8 cellular contexts compared by ENCODE assay signal in the genomic region with DNA sequence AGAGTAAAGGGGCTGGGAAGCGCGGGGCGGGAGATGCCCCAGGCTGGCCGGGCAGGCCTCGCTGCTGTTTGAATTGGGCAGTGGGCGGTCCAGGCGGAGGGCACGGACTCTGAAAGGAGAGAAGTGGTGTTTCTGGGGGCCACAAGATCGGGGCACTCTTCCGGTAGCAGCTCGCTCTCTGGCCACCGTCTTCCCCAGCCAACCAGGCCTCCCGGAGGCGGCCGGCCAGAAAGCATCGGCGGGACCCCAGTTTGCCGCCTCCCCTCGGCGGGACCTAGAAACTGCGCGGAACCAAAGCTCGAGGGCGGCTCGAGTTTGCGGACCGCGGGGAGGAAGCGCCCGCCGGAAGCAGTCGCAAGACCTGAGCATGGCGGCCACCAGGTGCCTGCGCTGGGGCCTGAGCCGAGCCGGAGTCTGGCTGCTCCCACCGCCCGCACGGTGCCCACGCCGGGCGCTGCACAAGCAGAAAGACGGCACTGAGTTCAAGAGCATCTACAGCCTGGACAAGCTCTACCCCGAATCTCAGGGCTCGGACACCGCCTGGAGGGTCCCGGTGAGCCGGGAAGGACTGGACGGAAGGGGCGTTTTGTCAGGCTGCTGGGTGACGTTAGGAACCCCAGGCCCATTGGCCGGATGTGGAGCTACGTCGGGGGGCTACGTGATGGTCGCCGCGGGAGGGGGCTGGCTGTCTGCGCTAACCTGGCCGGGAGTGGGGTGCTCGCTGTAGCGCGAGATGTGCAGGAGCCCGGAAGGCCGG. TPM values are rescaled to one million over a fixed set of nuclear protein-coding genes. Genes with fewer than 3 reads are reported as not detected.
DNase-seq lines count a peak whose midpoint lies in the region; ATAC-seq and TF ChIP-seq lines count a peak whose summit lies in the region.

A gene (plus strand): TSS at position 351 of the 757 bp plus-strand sequence. CDS start 17 bp downstream, at position 368.

- TF ChIP-seq CTCF in GM12864 (IDR thresholded peaks at IDR 0.05; ENCODE audit: low read depth, low read length, missing control alignments) (peak; percentile 41), HFFc6 (IDR thresholded peaks at IDR 0.05) (peak; percentile 75), transverse colon (IDR thresholded peaks at IDR 0.05) (peak; percentile 51 to 84 (median 63))

- peaks cover 29% of the 10 kb centered on the region for H3K4me1 Mint-ChIP-seq in HFFc6 (ENCODE audit: low read depth)
- peaks cover 35% of the 10 kb centered on the region for H3K4me1 Mint-ChIP-seq in activated naive CD8-positive, alpha-beta T cell treated with anti-CD3 and anti-CD28 coated beads, Interleukin-2, amount 50 U/mL, for 24 hours

- H3K9me3 Mint-ChIP-seq in HFFc6, result no peaks in the 10 kb centered on the region
- H3K9me3 Mint-ChIP-seq in activated naive CD8-positive, alpha-beta T cell treated with anti-CD3 and anti-CD28 coated beads, Interleukin-2, amount 50 U/mL, for 24 hours, result no peaks in the 10 kb centered on the region

- no peaks in the 10 kb centered on the region for H3K36me3 ChIP-seq in transverse colon

- TF ChIP-seq POLR2A in transverse colon (IDR thresholded peaks at IDR 0.05), result peak; percentile 57

- no peak for TF ChIP-seq EP300 in transverse colon (IDR thresholded peaks at IDR 0.05; ENCODE audit: low read depth)

- peak within 1 kb of the TSS; percentile 88 to 96 (median 94) for H3K27ac ChIP-seq in transverse colon

- 0 to 4% methylated on average over 4 to 43 of the region's 65 CpGs for WGBS in transverse colon (ENCODE audit: low coverage in 1 of 2), 2 donors

- no peaks in the 10 kb centered on the region for H3K9me3 ChIP-seq in transverse colon

- in situ Hi-C loops in transverse colon (cut with MboI; ENCODE audit: low pct_ligation_motif_present in 1 of 4, low pct_unique_long_range_greater_than_20kb in 1 of 4, low sequenced_read_pairs in 3 of 4), result no loop called here

- H3K4me3 ChIP-seq in GM12864 (ENCODE audit: low read depth, low read length), result peak within 1 kb of the TSS; percentile 86
- peak within 1 kb of the TSS; percentile 51 to 86 (median 82) for H3K4me3 ChIP-seq in transverse colon

- H3K4me1 ChIP-seq in transverse colon, result peaks cover 21 to 42% (median 26%) of the 10 kb centered on the region in 4 donors

- DNase-seq in GM12864 (ENCODE audit: low read depth) (peak; percentile 57), HFFc6 (peak; percentile 83), NAMALWA (ENCODE audit: low spot score) (peak; percentile 91), SW 1271 (lab: John Stamatoyannopoulos, UW) (peak; percentile 65 to 81), cardiac septum (ENCODE audit: low spot score) (peak; percentile 91), pons (ENCODE audit: low spot score) (peak; percentile 69), transverse colon (peak; percentile 86)
- DNase-seq in activated naive CD8-positive, alpha-beta T cell treated with anti-CD3 and anti-CD28 coated beads, Interleukin-2, amount 50 U/mL, for 24 hours, result peak; percentile 87

- peak within 1 kb of the TSS; percentile 97 for H3K4me3 Mint-ChIP-seq in HFFc6
- peak within 1 kb of the TSS; percentile 86 for H3K4me3 Mint-ChIP-seq in activated naive CD8-positive, alpha-beta T cell treated with anti-CD3 and anti-CD28 coated beads, Interleukin-2, amount 50 U/mL, for 24 hours

- no peaks in the 10 kb centered on the region; the same call in none of the 2 replicates for H3K27me3 Mint-ChIP-seq in HFFc6 (ENCODE audit: insufficient read depth)
- no peaks in the 10 kb centered on the region for H3K27me3 Mint-ChIP-seq in activated naive CD8-positive, alpha-beta T cell treated with anti-CD3 and anti-CD28 coated beads, Interleukin-2, amount 50 U/mL, for 24 hours

- H3K27ac Mint-ChIP-seq in HFFc6, result peak within 1 kb of the TSS; percentile 97
- H3K27ac Mint-ChIP-seq in activated naive CD8-positive, alpha-beta T cell treated with anti-CD3 and anti-CD28 coated beads, Interleukin-2, amount 50 U/mL, for 24 hours, result peak within 1 kb of the TSS; percentile 88

- H3K27me3 ChIP-seq in transverse colon, result no peaks in the 10 kb centered on the region

- intact Hi-C loops in cardiac septum (cut with DNase I), result loop anchor here (2.0 kb wide), 1 partner anchor 20 kb away; no protein-coding TSS in a partner anchor
- intact Hi-C loops in transverse colon (cut with DNase I; ENCODE audit: low total_unique reads), result loop anchor here (10.0 kb wide), 1 partner anchor 48 kb away; no protein-coding TSS in a partner anchor

- ATAC-seq in activated naive CD8-positive, alpha-beta T cell treated with anti-CD3 and anti-CD28 coated beads, Interleukin-2, amount 50 U/mL, for 24 hours, result peak; percentile 92

- H3K36me3 Mint-ChIP-seq in HFFc6 (ENCODE audit: low read depth), result peaks cover 20% of the 10 kb centered on the region
- H3K36me3 Mint-ChIP-seq in activated naive CD8-positive, alpha-beta T cell treated with anti-CD3 and anti-CD28 coated beads, Interleukin-2, amount 50 U/mL, for 24 hours (ENCODE audit: low read depth), result peaks cover 9% of the 10 kb centered on the region

RNA-seq across cellular contexts. Expression of the gene that starts here (rescaled TPM):
- total RNA-seq in HFFc6 (2021; fragmentation: NEBNext Ultra II Directional; extraction: Animal tissue kit (Norgen Biotek cat#: 25700)), result 10 to 100 TPM; 39.2 to 50.6 (median 47.8) TPM
- total RNA-seq in cardiac septum (39.3 TPM), transverse colon (10 to 100 TPM in 2 of 4 donors, under 1 TPM in 1, not detected in 1; 1.00 to 41.3 (median 37.4) TPM)

Comparison
In these comparisons a context has a peak if more than half of its experiments do, and no peak if none do; other contexts are left out.
1. Peak in every context shown above with its lines: DNase-seq, ATAC-seq, H3K4me3 ChIP-seq and H3K27ac ChIP-seq.